In genomic region chr6:130681028-130681427, GRCh38 we compare ENCODE assay signal across 16 cellular contexts.
DNase-seq lines count a peak whose midpoint lies in the region; ATAC-seq, FAIRE-seq and TF ChIP-seq lines count a peak whose summit lies in the region.
"Had no signal": no experiment of that assay in that cellular context is flagged by ENCODE, and none has a peak within 500 bp of the region (broad histone marks: within the 10 kb centered on the region; RNA-seq: fewer than 3 reads in every experiment).

No MANE protein-coding gene starts in this region.

- no peak overlapping the region for H3K9ac ChIP-seq in HepG2 (ENCODE audit: insufficient read depth, low read depth, low read length)
- H3K9ac ChIP-seq: BLaER1 treated with 17β-estradiol and CSF1 and Interleukin-3, amounts not matched to agents 10 nM and 100 nM had no signal

- POLR2A ChIA-PET in HepG2 (lab: Yijun Ruan, JAX), result interaction anchor here (0.7 kb wide), 1 partner anchor 21 kb away, joined by 3 read pairs; no protein-coding TSS in a partner anchor

- H3K4me2 ChIP-seq in HepG2 (ENCODE audit: low read depth, low read length), result no peak overlapping the region
- H3K4me2 ChIP-seq: BLaER1 treated with 17β-estradiol and CSF1 and Interleukin-3, amounts not matched to agents 10 nM and 100 nM had no signal

- intact Hi-C loops in ascending aorta (cut with DNase I) (loop anchor here (10.0 kb wide), 1 partner anchor 454 kb away; the partner anchor contains the start of gene AKAP7), sciatic nerve (cut with DNase I) (no loop called here), HepG2 (cut with micrococcal nuclease; ENCODE audit: unreplicated experiment) (no loop called here)

- H3K4me3 ChIP-seq in ascending aorta, result peak overlapping the region in 1 of 2 donors; percentile 2
- H3K4me3 ChIP-seq in foreskin fibroblast (ENCODE audit: low read depth in 1 of 2, low read length in 2 of 2), result peak overlapping the region in 1 of 2 donors; percentile 9
- H3K4me3 ChIP-seq in HepG2 (replicated peaks in 1 of 3; ENCODE audit: insufficient read depth in 1 of 3, low read depth in 2 of 3, low read length in 3 of 3), result no peak overlapping the region
- H3K4me3 ChIP-seq: BLaER1 treated with 17β-estradiol and CSF1 and Interleukin-3, amounts not matched to agents 10 nM and 100 nM had no signal

- no peaks in the 10 kb centered on the region for H3K79me2 ChIP-seq in HepG2 (ENCODE audit: insufficient read depth, low read length)

- no peak for FAIRE-seq in HepG2 (lab: Jason Lieb, UNC)

- 21% methylated on average over 1 of the region's 1 CpG for WGBS in HepG2 (ENCODE audit: low lambda C conversion rate)

- no TSS peak for BruUV-seq in HepG2 (replicated peaks; lab: Mats Ljungman, UMichigan)

- H3K36me3 ChIP-seq in ascending aorta (no peaks in the 10 kb centered on the region), HepG2 (replicated peaks in 1 of 2; ENCODE audit: control insufficient read depth in 1 of 2, insufficient read depth in 2 of 2, low read length in 2 of 2) (no peaks in the 10 kb centered on the region)
- H3K36me3 ChIP-seq: BLaER1 treated with 17β-estradiol and CSF1 and Interleukin-3, amounts not matched to agents 10 nM and 100 nM had no signal

- TF ChIP-seq EP300 in HepG2 (IDR thresholded peaks at IDR 0.05; ENCODE audit: low read depth in 2 of 2, low read length in 2 of 2) (no peak), HepG2 (CRISPR knock-in tag; IDR thresholded peaks at IDR 0.05; ENCODE audit: borderline replicate concordance) (no peak)

- in situ Hi-C loops in HepG2 (cut with HindIII; ENCODE audit: extremely low pct_ligation_motif_present, low pct_unique_long_range_greater_than_20kb), result no loop called here

- H3K27me3 ChIP-seq in ascending aorta (no peaks in the 10 kb centered on the region), HepG2 (ENCODE audit: control insufficient read depth in 1 of 2, insufficient read depth in 2 of 2, low read length in 2 of 2) (no peaks in the 10 kb centered on the region)
- H3K27me3 ChIP-seq: BLaER1 treated with 17β-estradiol and CSF1 and Interleukin-3, amounts not matched to agents 10 nM and 100 nM had no signal

- no peaks in the 10 kb centered on the region for H4K20me1 ChIP-seq in HepG2 (ENCODE audit: insufficient read depth, low read length)
- H4K20me1 ChIP-seq: BLaER1 treated with 17β-estradiol and CSF1 and Interleukin-3, amounts not matched to agents 10 nM and 100 nM had no signal

- H2AFZ ChIP-seq in HepG2 (ENCODE audit: low read length), result no peak overlapping the region

- peaks cover 0 to 14% of the 10 kb centered on the region in 2 donors for H3K4me1 ChIP-seq in ascending aorta
- no peaks in the 10 kb centered on the region for H3K4me1 ChIP-seq in HepG2 (ENCODE audit: insufficient read depth, low read length)

- ATAC-seq in sciatic nerve, result peak; percentile 88
- ATAC-seq in HG02884 (IDR thresholded peaks at IDR 0.05; ENCODE audit: unreplicated experiment), result no peak
- ATAC-seq in HepG2, result no peak
- ATAC-seq: activated naive CD8-positive, alpha-beta T cell treated with anti-CD3 and anti-CD28 coated beads, Interleukin-2, amount 50 U/mL, for 24 hours; left lobe of liver had no signal

- TF ChIP-seq CTCF in ascending aorta (IDR thresholded peaks at IDR 0.05) (no peak), foreskin fibroblast (IDR thresholded peaks at IDR 0.05; ENCODE audit: low read depth, low read length) (no peak), HepG2 (CRISPR knock-in tag; IDR thresholded peaks at IDR 0.05) (no peak)

- no peak for TF ChIP-seq POLR2A in HepG2 (IDR thresholded peaks at IDR 0.05; ENCODE audit: insufficient read depth in 1 of 2, low read depth in 2 of 2, low read length in 2 of 2)

- TF ChIP-seq RAD21 in HepG2 (CRISPR knock-in tag; IDR thresholded peaks at IDR 0.05), result no peak

- DNase-seq in AG20443 (ENCODE audit: low spot score), result peak; percentile 59
- DNase-seq in ascending aorta (ENCODE audit: low spot score in 2 of 2), result no peak
- peak; percentile 52 to 71 for DNase-seq in foreskin fibroblast
- no peak for DNase-seq in sciatic nerve (ENCODE audit: low spot score)
- DNase-seq in NOMO-1 treated with DMSO at 0.1 percent for 48 hours (lab: John Stamatoyannopoulos, UW; ENCODE audit: unreplicated experiment), result no peak
- no peak for DNase-seq in cortex of kidney (lab: John Stamatoyannopoulos, UW)
- DNase-seq in HepG2 (ENCODE audit: low spot score), result no peak
- DNase-seq: activated naive CD8-positive, alpha-beta T cell treated with anti-CD3 and anti-CD28 coated beads, Interleukin-2, amount 50 U/mL, for 24 hours; NCI-H2081; OCI-M1; posterior cingulate gyrus; T-helper 9 cell had no signal

- peaks cover 0 to 11% of the 10 kb centered on the region in 2 donors for H3K9me3 ChIP-seq in ascending aorta
- no peaks in the 10 kb centered on the region for H3K9me3 ChIP-seq in HepG2 (ENCODE audit: low read length)

- H3K27ac ChIP-seq in ascending aorta (peak overlapping the region; percentile 64 to 73), HepG2 (ENCODE audit: extremely low read length, insufficient read depth, low read length) (no peak overlapping the region)
- H3K27ac ChIP-seq: BLaER1 treated with 17β-estradiol and CSF1 and Interleukin-3, amounts not matched to agents 10 nM and 100 nM; epithelial cell of prostate had no signal

- CTCF ChIA-PET in HepG2 (lab: Yijun Ruan, JAX; ENCODE audit: low intra/inter-chr PET ratio, low total read pairs), result no interaction called here

TF ChIP-seq in HepG2, 621 proteins besides CTCF, POLR2A, EP300 and RAD21:
- TF ChIP-seq ZNF552 (CRISPR knock-in tag; IDR thresholded peaks at IDR 0.05; ENCODE audit: borderline replicate concordance) (no peak), XRCC5 (optimal IDR thresholded peaks at IDR 0.05; ENCODE audit: low read length) (no peak), LCORL (IDR thresholded peaks at IDR 0.05) (no peak), LCORL (CRISPR knock-in tag; IDR thresholded peaks at IDR 0.05) (no peak), ZNF230 (CRISPR knock-in tag; IDR thresholded peaks at IDR 0.05) (no peak), NCOR1 (IDR thresholded peaks at IDR 0.05; ENCODE audit: borderline replicate concordance, low read length) (no peak), ZNF790 (CRISPR knock-in tag; IDR thresholded peaks at IDR 0.05; ENCODE audit: borderline replicate concordance) (no peak), ZFY (CRISPR knock-in tag; IDR thresholded peaks at IDR 0.05) (no peak), CC2D1A (CRISPR knock-in tag; IDR thresholded peaks at IDR 0.05) (no peak), RBM39 (IDR thresholded peaks at IDR 0.05; ENCODE audit: low read depth, low read length, poor library complexity, severe bottlenecking) (no peak), ZNF326 (CRISPR knock-in tag; IDR thresholded peaks at IDR 0.05; ENCODE audit: borderline replicate concordance) (no peak), HIVEP1 (CRISPR knock-in tag; IDR thresholded peaks at IDR 0.05) (no peak), ZNF253 (CRISPR knock-in tag; IDR thresholded peaks at IDR 0.05; ENCODE audit: borderline replicate concordance) (no peak)

Comparison
In these comparisons a context has a peak if more than half of its experiments do, and no peak if none do; other contexts are left out.
1. DNase-seq: peak in AG20443 (single experiment) and foreskin fibroblast (2 of 2); none in ascending aorta (0 of 2), sciatic nerve (single experiment), NOMO-1 treated with DMSO at 0.1 percent for 48 hours (single experiment), cortex of kidney (single experiment) and HepG2 (single experiment).